1 cellular context compared by ENCODE assay signal in the genomic region with DNA sequence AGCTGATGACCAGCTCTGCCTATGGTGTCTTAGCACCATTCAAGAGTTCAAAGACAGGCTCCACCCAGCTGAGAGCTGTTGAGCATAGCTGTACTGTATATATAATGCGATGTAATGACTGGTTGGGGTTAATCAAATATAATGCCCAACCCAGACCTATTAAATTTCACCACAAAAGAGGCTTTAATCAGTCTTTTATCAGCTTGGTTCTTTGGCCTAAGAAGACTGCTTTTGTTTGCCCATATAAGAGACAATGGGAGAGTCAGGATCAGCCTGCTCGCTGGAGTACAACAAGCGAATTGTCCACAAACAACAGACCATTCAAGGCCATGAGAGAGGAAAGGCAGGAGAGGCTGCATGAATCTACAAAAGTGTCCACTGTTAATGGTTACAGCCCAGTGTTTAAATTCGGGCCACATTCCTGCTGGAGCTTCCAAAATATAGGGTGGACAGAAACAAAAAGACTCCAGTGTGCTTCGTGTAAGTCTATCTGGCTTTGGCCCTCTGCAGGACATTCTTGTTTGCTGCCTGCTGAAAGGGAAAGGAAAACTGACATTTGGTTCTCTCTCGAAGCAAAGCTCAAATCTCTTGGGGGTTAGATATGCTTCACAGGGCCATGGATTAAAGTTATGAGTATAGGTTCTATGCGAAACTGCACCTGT.
TF ChIP-seq lines count a peak whose summit lies in the region.

No MANE protein-coding gene starts in this region.

TF ChIP-seq in HepG2, 621 proteins besides CTCF, POLR2A, EP300 and RAD21 (continued from another document and continues in another):
- 0 out of 2 replicates have a peak, but pooled peaks have one; percentile 14 for TF ChIP-seq ZNF350 (CRISPR knock-in tag; IDR thresholded peaks at IDR 0.05; ENCODE audit: borderline replicate concordance, low read depth)
- TF ChIP-seq, protein P1, sequence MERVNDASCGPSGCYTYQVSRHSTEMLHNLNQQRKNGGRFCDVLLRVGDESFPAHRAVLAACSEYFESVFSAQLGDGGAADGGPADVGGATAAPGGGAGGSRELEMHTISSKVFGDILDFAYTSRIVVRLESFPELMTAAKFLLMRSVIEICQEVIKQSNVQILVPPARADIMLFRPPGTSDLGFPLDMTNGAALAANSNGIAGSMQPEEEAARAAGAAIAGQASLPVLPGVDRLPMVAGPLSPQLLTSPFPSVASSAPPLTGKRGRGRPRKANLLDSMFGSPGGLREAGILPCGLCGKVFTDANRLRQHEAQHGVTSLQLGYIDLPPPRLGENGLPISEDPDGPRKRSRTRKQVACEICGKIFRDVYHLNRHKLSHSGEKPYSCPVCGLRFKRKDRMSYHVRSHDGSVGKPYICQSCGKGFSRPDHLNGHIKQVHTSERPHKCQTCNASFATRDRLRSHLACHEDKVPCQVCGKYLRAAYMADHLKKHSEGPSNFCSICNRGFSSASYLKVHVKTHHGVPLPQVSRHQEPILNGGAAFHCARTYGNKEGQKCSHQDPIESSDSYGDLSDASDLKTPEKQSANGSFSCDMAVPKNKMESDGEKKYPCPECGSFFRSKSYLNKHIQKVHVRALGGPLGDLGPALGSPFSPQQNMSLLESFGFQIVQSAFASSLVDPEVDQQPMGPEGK (CRISPR knock-in tag; IDR thresholded peaks at IDR 0.05) = peak; percentile 26; the same call in 1 of the 2 replicates
- no peak for TF ChIP-seq NFE2L1 (CRISPR knock-in tag; IDR thresholded peaks at IDR 0.05; ENCODE audit: borderline replicate concordance)
- peak; percentile 14; the same call in 1 of the 2 replicates for TF ChIP-seq ZNF772 (CRISPR knock-in tag; IDR thresholded peaks at IDR 0.05)
- TF ChIP-seq, protein P2, sequence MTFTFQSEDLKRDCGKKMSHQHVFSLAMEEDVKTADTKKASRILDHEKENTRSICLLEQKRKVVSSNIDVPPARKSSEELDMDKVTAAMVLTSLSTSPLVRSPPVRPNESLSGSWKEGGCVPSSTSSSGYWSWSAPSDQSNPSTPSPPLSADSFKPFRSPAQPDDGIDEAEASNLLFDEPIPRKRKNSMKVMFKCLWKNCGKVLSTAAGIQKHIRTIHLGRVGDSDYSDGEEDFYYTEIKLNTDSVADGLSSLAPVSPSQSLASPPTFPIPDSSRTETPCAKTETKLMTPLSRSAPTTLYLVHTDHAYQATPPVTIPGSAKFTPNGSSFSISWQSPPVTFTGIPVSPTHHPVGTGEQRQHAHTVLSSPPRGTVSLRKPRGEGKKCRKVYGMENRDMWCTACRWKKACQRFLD (CRISPR knock-in tag; IDR thresholded peaks at IDR 0.05; ENCODE audit: borderline replicate concordance) = no peak; the same call in 1 of the 2 replicates
- peak; percentile 82 for TF ChIP-seq FOXO1 (CRISPR knock-in tag; IDR thresholded peaks at IDR 0.05)
- no peak for TF ChIP-seq CHD2 (IDR thresholded peaks at IDR 0.05; ENCODE audit: low read depth, low read length)
- no peak for TF ChIP-seq MYNN (CRISPR knock-in tag; IDR thresholded peaks at IDR 0.05; ENCODE audit: low read depth)
- peak; percentile 81; the same call in 1 of the 2 replicates for TF ChIP-seq ZNF761 (CRISPR knock-in tag; conservative IDR thresholded peaks at IDR 0.05)
- TF ChIP-seq POLR2AphosphoS2 (IDR thresholded peaks at IDR 0.05; ENCODE audit: low read depth, low read length) = no peak
- TF ChIP-seq, protein P3, sequence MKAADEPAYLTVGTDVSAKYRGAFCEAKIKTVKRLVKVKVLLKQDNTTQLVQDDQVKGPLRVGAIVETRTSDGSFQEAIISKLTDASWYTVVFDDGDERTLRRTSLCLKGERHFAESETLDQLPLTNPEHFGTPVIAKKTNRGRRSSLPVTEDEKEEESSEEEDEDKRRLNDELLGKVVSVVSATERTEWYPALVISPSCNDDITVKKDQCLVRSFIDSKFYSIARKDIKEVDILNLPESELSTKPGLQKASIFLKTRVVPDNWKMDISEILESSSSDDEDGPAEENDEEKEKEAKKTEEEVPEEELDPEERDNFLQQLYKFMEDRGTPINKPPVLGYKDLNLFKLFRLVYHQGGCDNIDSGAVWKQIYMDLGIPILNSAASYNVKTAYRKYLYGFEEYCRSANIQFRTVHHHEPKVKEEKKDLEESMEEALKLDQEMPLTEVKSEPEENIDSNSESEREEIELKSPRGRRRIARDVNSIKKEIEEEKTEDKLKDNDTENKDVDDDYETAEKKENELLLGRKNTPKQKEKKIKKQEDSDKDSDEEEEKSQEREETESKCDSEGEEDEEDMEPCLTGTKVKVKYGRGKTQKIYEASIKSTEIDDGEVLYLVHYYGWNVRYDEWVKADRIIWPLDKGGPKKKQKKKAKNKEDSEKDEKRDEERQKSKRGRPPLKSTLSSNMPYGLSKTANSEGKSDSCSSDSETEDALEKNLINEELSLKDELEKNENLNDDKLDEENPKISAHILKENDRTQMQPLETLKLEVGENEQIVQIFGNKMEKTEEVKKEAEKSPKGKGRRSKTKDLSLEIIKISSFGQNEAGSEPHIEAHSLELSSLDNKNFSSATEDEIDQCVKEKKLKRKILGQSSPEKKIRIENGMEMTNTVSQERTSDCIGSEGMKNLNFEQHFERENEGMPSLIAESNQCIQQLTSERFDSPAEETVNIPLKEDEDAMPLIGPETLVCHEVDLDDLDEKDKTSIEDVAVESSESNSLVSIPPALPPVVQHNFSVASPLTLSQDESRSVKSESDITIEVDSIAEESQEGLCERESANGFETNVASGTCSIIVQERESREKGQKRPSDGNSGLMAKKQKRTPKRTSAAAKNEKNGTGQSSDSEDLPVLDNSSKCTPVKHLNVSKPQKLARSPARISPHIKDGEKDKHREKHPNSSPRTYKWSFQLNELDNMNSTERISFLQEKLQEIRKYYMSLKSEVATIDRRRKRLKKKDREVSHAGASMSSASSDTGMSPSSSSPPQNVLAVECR (CRISPR knock-in tag; IDR thresholded peaks at IDR 0.05; ENCODE audit: borderline replicate concordance) = peak; percentile 56; the same call in 1 of the 2 replicates
- TF ChIP-seq, protein P4, sequence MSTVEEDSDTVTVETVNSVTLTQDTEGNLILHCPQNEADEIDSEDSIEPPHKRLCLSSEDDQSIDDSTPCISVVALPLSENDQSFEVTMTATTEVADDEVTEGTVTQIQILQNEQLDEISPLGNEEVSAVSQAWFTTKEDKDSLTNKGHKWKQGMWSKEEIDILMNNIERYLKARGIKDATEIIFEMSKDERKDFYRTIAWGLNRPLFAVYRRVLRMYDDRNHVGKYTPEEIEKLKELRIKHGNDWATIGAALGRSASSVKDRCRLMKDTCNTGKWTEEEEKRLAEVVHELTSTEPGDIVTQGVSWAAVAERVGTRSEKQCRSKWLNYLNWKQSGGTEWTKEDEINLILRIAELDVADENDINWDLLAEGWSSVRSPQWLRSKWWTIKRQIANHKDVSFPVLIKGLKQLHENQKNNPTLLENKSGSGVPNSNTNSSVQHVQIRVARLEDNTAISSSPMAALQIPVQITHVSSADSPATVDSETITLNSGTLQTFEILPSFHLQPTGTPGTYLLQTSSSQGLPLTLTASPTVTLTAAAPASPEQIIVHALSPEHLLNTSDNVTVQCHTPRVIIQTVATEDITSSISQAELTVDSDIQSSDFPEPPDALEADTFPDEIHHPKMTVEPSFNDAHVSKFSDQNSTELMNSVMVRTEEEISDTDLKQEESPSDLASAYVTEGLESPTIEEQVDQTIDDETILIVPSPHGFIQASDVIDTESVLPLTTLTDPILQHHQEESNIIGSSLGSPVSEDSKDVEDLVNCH (CRISPR knock-in tag; IDR thresholded peaks at IDR 0.05) = 0 out of 2 replicates have a peak, but pooled peaks have one; percentile 31
- no peak for TF ChIP-seq ZNF451 (CRISPR knock-in tag; IDR thresholded peaks at IDR 0.05)
- peak; percentile 28; the same call in 1 of the 2 replicates for TF ChIP-seq JUN (CRISPR knock-in tag; IDR thresholded peaks at IDR 0.05)
- TF ChIP-seq FOXP1 (IDR thresholded peaks at IDR 0.05) = peak; percentile 66; the same call in 1 of the 2 replicates
- TF ChIP-seq FOXP1 (CRISPR knock-in tag; IDR thresholded peaks at IDR 0.05) = peak; percentile 66; the same call in 1 of the 2 replicates
- TF ChIP-seq, protein P5, sequence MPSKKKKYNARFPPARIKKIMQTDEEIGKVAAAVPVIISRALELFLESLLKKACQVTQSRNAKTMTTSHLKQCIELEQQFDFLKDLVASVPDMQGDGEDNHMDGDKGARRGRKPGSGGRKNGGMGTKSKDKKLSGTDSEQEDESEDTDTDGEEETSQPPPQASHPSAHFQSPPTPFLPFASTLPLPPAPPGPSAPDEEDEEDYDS (CRISPR knock-in tag; IDR thresholded peaks at IDR 0.05) = peak; percentile 79
- peak; percentile 55 for TF ChIP-seq ZNF121 (CRISPR knock-in tag; IDR thresholded peaks at IDR 0.05)
- TF ChIP-seq, protein P6, sequence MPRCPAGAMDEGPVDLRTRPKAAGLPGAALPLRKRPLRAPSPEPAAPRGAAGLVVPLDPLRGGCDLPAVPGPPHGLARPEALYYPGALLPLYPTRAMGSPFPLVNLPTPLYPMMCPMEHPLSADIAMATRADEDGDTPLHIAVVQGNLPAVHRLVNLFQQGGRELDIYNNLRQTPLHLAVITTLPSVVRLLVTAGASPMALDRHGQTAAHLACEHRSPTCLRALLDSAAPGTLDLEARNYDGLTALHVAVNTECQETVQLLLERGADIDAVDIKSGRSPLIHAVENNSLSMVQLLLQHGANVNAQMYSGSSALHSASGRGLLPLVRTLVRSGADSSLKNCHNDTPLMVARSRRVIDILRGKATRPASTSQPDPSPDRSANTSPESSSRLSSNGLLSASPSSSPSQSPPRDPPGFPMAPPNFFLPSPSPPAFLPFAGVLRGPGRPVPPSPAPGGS (CRISPR knock-in tag; IDR thresholded peaks at IDR 0.05) = peak; percentile 59; the same call in 1 of the 2 replicates
- TF ChIP-seq, protein P7, sequence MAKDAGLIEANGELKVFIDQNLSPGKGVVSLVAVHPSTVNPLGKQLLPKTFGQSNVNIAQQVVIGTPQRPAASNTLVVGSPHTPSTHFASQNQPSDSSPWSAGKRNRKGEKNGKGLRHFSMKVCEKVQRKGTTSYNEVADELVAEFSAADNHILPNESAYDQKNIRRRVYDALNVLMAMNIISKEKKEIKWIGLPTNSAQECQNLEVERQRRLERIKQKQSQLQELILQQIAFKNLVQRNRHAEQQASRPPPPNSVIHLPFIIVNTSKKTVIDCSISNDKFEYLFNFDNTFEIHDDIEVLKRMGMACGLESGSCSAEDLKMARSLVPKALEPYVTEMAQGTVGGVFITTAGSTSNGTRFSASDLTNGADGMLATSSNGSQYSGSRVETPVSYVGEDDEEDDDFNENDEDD (CRISPR knock-in tag; IDR thresholded peaks at IDR 0.05; ENCODE audit: borderline replicate concordance) = no peak
- TF ChIP-seq GATAD2A (CRISPR knock-in tag; IDR thresholded peaks at IDR 0.05) = peak; percentile 83
- no peak for TF ChIP-seq CCDC6 (CRISPR knock-in tag; IDR thresholded peaks at IDR 0.05)
- TF ChIP-seq ZNF792 (CRISPR knock-in tag; IDR thresholded peaks at IDR 0.05) = peak; percentile 77
- TF ChIP-seq, protein P8, sequence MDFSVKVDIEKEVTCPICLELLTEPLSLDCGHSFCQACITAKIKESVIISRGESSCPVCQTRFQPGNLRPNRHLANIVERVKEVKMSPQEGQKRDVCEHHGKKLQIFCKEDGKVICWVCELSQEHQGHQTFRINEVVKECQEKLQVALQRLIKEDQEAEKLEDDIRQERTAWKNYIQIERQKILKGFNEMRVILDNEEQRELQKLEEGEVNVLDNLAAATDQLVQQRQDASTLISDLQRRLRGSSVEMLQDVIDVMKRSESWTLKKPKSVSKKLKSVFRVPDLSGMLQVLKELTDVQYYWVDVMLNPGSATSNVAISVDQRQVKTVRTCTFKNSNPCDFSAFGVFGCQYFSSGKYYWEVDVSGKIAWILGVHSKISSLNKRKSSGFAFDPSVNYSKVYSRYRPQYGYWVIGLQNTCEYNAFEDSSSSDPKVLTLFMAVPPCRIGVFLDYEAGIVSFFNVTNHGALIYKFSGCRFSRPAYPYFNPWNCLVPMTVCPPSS (IDR thresholded peaks at IDR 0.05) = no peak
- no peak for TF ChIP-seq RELA (CRISPR knock-in tag; IDR thresholded peaks at IDR 0.05)
- peak; percentile 77; the same call in 1 of the 2 replicates for TF ChIP-seq HMG20A (CRISPR knock-in tag; IDR thresholded peaks at IDR 0.05; ENCODE audit: borderline replicate concordance)
- TF ChIP-seq DR1 (CRISPR knock-in tag; IDR thresholded peaks at IDR 0.05) = no peak
- TF ChIP-seq MIER3 (CRISPR knock-in tag; IDR thresholded peaks at IDR 0.05; ENCODE audit: borderline replicate concordance) = peak; percentile 31; the same call in 1 of the 2 replicates
- TF ChIP-seq NR2F2 (IDR thresholded peaks at IDR 0.05; ENCODE audit: borderline replicate concordance, low read depth) = peak; percentile 29; the same call in 1 of the 2 replicates
- no peak for TF ChIP-seq PLRG1 (conservative IDR thresholded peaks at IDR 0.05)
- TF ChIP-seq TEAD3 (CRISPR knock-in tag; optimal IDR thresholded peaks at IDR 0.05; ENCODE audit: borderline replicate concordance) = peak; percentile 92
- TF ChIP-seq PAWR (CRISPR knock-in tag; IDR thresholded peaks at IDR 0.05; ENCODE audit: borderline replicate concordance) = 0 out of 2 replicates have a peak, but pooled peaks have one; percentile 26
- TF ChIP-seq STAG1 (CRISPR knock-in tag; IDR thresholded peaks at IDR 0.05) = peak; percentile 50
- TF ChIP-seq, protein P9, sequence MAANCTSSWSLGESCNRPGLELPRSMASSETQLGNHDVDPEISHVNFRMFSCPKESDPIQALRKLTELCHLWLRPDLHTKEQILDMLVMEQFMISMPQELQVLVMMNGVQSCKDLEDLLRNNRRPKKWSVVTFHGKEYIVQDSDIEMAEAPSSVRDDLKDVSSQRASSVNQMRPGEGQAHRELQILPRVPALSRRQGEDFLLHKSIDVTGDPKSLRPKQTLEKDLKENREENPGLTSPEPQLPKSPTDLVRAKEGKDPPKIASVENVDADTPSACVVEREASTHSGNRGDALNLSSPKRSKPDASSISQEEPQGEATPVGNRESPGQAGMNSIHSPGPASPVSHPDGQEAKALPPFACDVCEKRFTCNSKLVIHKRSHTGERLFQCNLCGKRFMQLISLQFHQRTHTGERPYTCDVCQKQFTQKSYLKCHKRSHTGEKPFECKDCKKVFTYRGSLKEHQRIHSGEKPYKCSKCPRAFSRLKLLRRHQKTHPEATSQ (CRISPR knock-in tag; IDR thresholded peaks at IDR 0.05; ENCODE audit: borderline replicate concordance) = peak; percentile 51; the same call in 1 of the 2 replicates
- 0 out of 2 replicates have a peak, but pooled peaks have one; percentile 36 for TF ChIP-seq ZNF230 (CRISPR knock-in tag; IDR thresholded peaks at IDR 0.05)
